ENCODE assay signal across 8 cellular contexts in the genomic region with DNA sequence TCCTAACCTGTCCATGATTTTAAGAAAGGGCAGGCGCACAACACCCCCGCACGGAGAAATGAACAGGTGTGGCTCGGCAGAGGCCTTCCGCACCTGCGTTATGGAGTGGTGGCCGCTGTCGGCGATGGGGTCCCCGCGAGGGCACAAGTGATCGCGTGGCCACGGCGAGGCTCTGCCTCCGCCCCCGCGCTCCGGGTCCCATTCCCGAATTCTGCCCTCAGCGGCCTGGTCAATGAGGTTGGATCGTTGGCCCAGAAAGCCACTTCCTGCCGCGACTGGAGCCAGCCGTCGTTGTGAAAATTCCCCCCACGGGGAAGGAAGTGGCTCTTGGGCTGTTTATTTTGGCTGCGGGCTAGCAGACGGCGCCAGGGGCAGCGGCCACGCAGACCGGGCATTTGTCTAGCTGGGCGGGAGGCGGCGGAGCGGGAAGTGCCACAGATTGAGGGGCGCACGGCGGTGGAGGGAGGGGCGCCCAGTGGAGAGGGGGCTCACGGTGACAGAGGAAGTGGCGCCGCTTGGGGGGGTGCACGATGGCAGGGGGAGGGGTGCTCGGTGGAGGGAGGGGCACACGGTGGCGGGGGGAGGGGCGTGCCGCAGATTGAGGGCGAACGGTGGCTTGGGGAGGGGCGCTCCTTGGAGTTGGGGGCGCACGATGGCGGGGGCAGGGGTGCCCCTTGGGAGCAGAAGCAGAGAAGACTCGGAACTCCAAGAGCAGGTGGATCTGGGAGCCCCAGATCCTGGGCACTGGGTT. TPM values are rescaled to one million over a fixed set of nuclear protein-coding genes. Genes with fewer than 3 reads are reported as not detected.
DNase-seq lines count a peak whose midpoint lies in the region; ATAC-seq and TF ChIP-seq lines count a peak whose summit lies in the region.

No MANE protein-coding gene starts in this region.

- H3K27ac Mint-ChIP-seq in activated CD4-positive, alpha-beta T cell treated with anti-CD3 and anti-CD28 coated beads, Interleukin-2, amount 10 ng/mL, durations not matched to agents 7 days and 5 days, result peak overlapping the region; percentile 78

- intact Hi-C loops in tibial artery (cut with DNase I; ENCODE audit: low total_unique reads), result no loop called here

- no peak for ATAC-seq in HG02678 (IDR thresholded peaks at IDR 0.05; ENCODE audit: unreplicated experiment)

- TF ChIP-seq CTCF in GM12875 (IDR thresholded peaks at IDR 0.05; ENCODE audit: borderline replicate concordance, insufficient read depth, low read depth, low read length) (no peak), epithelial cell of esophagus (IDR thresholded peaks at IDR 0.05; ENCODE audit: insufficient read depth, low read depth, low read length, missing control alignments) (no peak), tibial artery (IDR thresholded peaks at IDR 0.05) (no peak)

- no peaks in the 10 kb centered on the region for H3K9me3 ChIP-seq in tibial artery

- H3K4me3 ChIP-seq in GM12875 (ENCODE audit: low read depth, low read length) (peak overlapping the region; percentile 22), epithelial cell of esophagus (ENCODE audit: low read length) (peak overlapping the region; percentile 43), tibial artery (peak overlapping the region; percentile 57 to 65)

- peak overlapping the region; percentile 68 to 76 for H3K27ac ChIP-seq in tibial artery

- no peaks in the 10 kb centered on the region for H3K36me3 ChIP-seq in tibial artery

- H3K27me3 ChIP-seq in tibial artery, result no peaks in the 10 kb centered on the region

- CTCF ChIA-PET in activated CD4-positive, alpha-beta T cell treated with anti-CD3 and anti-CD28 coated beads, Interleukin-2, amount 10 ng/mL, durations not matched to agents 7 days and 5 days (lab: Charles Lee), result no interaction called here

- POLR2A ChIA-PET in activated CD4-positive, alpha-beta T cell treated with anti-CD3 and anti-CD28 coated beads, Interleukin-2, amount 10 ng/mL, durations not matched to agents 7 days and 5 days (lab: Charles Lee), result no interaction called here

- H3K4me1 Mint-ChIP-seq in activated CD4-positive, alpha-beta T cell treated with anti-CD3 and anti-CD28 coated beads, Interleukin-2, amount 10 ng/mL, durations not matched to agents 7 days and 5 days, result peaks cover 23% of the 10 kb centered on the region

- DNase-seq in NCI-H2029 (lab: John Stamatoyannopoulos, UW) (peak; percentile 71), epithelial cell of esophagus (ENCODE audit: low read depth) (peak; percentile 29), mucosa of gallbladder (ENCODE audit: low spot score) (peak; percentile 57), tibial artery (peak; percentile 72 to 91), dedifferentiated amniotic fluid mesenchymal stem cell (ENCODE audit: extremely low spot score) (no peak)
- DNase-seq in activated CD4-positive, alpha-beta T cell treated with anti-CD3 and anti-CD28 coated beads, Interleukin-2, amount 10 ng/mL, durations not matched to agents 7 days and 5 days, result peak; percentile 19

- H3K27me3 Mint-ChIP-seq in activated CD4-positive, alpha-beta T cell treated with anti-CD3 and anti-CD28 coated beads, Interleukin-2, amount 10 ng/mL, durations not matched to agents 7 days and 5 days, result peaks cover 48% of the 10 kb centered on the region

- H3K4me1 ChIP-seq in tibial artery, result peaks cover 0 to 40% (median 27%) of the 10 kb centered on the region in 4 donors

- no peaks in the 10 kb centered on the region for H3K9me3 Mint-ChIP-seq in activated CD4-positive, alpha-beta T cell treated with anti-CD3 and anti-CD28 coated beads, Interleukin-2, amount 10 ng/mL, durations not matched to agents 7 days and 5 days

- no peaks in the 10 kb centered on the region for H3K36me3 Mint-ChIP-seq in activated CD4-positive, alpha-beta T cell treated with anti-CD3 and anti-CD28 coated beads, Interleukin-2, amount 10 ng/mL, durations not matched to agents 7 days and 5 days (ENCODE audit: low read depth)

- peak overlapping the region; percentile 72 for H3K4me3 Mint-ChIP-seq in activated CD4-positive, alpha-beta T cell treated with anti-CD3 and anti-CD28 coated beads, Interleukin-2, amount 10 ng/mL, durations not matched to agents 7 days and 5 days

RNA-seq across cellular contexts. Expression of a gene that starts 25.0 kb away (rescaled TPM):
- total RNA-seq in activated CD4-positive, alpha-beta T cell treated with anti-CD3 and anti-CD28 coated beads, Interleukin-2, amount 10 ng/mL, durations not matched to agents 7 days and 5 days, result 1 to 10 TPM; 4.0 TPM
- total RNA-seq in mucosa of gallbladder, result 87.4 TPM

Comparison
In these comparisons a context has a peak if more than half of its experiments do, and no peak if none do; other contexts are left out.
1. RNA of a gene that starts 25.0 kb away (total RNA-seq): 87.4 TPM in mucosa of gallbladder (single experiment); 4.0 TPM in activated CD4-positive, alpha-beta T cell treated with anti-CD3 and anti-CD28 coated beads, Interleukin-2, amount 10 ng/mL, durations not matched to agents 7 days and 5 days; every median in the first group is over 10 times any median in the second.
2. Peak in every context shown above with its lines, with median percentiles within 50 percentile points of each other: H3K4me3 ChIP-seq.